Comparison of ENCODE assay signal across 16 cellular contexts in the genomic region with DNA sequence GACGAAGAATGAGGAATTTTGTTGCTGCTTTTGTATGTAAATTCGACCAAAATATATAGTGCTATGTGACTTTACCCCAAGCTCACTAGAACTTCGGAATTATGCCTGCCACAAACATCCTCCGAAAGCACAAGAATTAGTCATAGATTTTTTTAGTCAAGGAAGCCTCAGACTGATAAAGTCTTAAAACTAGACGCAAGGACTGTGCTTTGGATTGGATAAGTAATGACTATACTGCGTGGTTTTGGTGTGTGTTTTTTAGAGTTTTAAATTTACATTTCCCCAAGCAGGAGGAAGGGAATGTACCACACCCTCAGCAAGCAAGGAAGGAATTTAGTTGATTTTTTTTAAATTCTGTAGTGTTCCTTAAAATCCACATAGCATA. TPM values are rescaled to one million over a fixed set of nuclear protein-coding genes. Genes with fewer than 3 reads are reported as not detected.
A peak's percentile ranks its signal among the peaks of the same experiment; 100 is the strongest.
DNase-seq lines count a peak whose midpoint lies in the region; FAIRE-seq and TF ChIP-seq lines count a peak whose summit lies in the region.
"Had no signal": no experiment of that assay in that cellular context is flagged by ENCODE, and none has a peak within 500 bp of the region (broad histone marks: within the 10 kb centered on the region; RNA-seq: fewer than 3 reads in every experiment).

No MANE protein-coding gene starts in this region.

- H3K9ac ChIP-seq in keratinocyte (ENCODE audit: control insufficient read depth, extremely low read depth, insufficient read depth, low read length), result peak overlapping the region; percentile 33

- H4K20me1 ChIP-seq in keratinocyte (ENCODE audit: control insufficient read depth, extremely low read depth, insufficient read depth, low read length), result no peaks in the 10 kb centered on the region

- intact Hi-C loops in transverse colon (cut with DNase I; ENCODE audit: low total_unique reads), result no loop called here

- H3K4me3 ChIP-seq in bronchial epithelial cell (ENCODE audit: low read depth, low read length) (no peak overlapping the region), keratinocyte (ENCODE audit: control insufficient read depth in 2 of 3, extremely low read depth in 1 of 3, insufficient read depth in 2 of 3, low read depth in 1 of 3, low read length in 3 of 3) (peak overlapping the region in 2 of 3 experiments; percentile 52 to 60), transverse colon (no peak overlapping the region)

- TF ChIP-seq CTCF in bronchial epithelial cell (IDR thresholded peaks at IDR 0.05; ENCODE audit: insufficient read depth, low read length, severe bottlenecking) (no peak), keratinocyte (optimal IDR thresholded peaks at IDR 0.05 in 1 of 3, IDR thresholded peaks at IDR 0.05 in 1 of 3, conservative IDR thresholded peaks at IDR 0.05 in 1 of 3; ENCODE audit: extremely low read depth in 1 of 3, insufficient read depth in 2 of 3, low read length in 3 of 3) (no peak), transverse colon (IDR thresholded peaks at IDR 0.05) (no peak)

- DNase-seq in LHCN-M2 (ENCODE audit: low read depth) (peak; percentile 45), bronchial epithelial cell (ENCODE audit: low read depth) (peak; percentile 71), keratinocyte (ENCODE audit: low read depth, low spot score) (no peak), transverse colon (no peak), NCI-H1930 (lab: John Stamatoyannopoulos, UW) (no peak), KBM-7 (no peak), NCI-H1092 (lab: John Stamatoyannopoulos, UW) (no peak)
- DNase-seq: activated effector memory CD4-positive, alpha-beta T cell treated with Interleukin-2 at 50 U/mL for 16 hours; H9; islet precursor cell; MV-4-11; NCI-H345; OCI-M1; stimulated activated CD4-positive, alpha-beta T cell treated with anti-CD3 and anti-CD28 coated beads, Interleukin-4, amount 100 ng/mL, for 4 hours; stimulated activated naive CD4-positive, alpha-beta T cell; T-helper 17 cell had no signal

- H3K4me1 ChIP-seq in keratinocyte (ENCODE audit: control insufficient read depth, extremely low read depth, insufficient read depth, low read length) (peaks cover 63% of the 10 kb centered on the region), transverse colon (peaks cover 0 to 38% (median 17%) of the 10 kb centered on the region in 4 donors)

- WGBS in transverse colon (ENCODE audit: low coverage in 1 of 2), 2 donors, result 61 to 65% methylated on average over 6 of the region's 6 CpGs

- H3K79me2 ChIP-seq in keratinocyte (ENCODE audit: control insufficient read depth, insufficient read depth, low read length), result peaks cover 53% of the 10 kb centered on the region

- dilution Hi-C loops in keratinocyte (cut with MboI; ENCODE audit: extremely low pct_ligation_motif_present, low sequenced_read_pairs), result no loop called here

- TF ChIP-seq POLR2A in transverse colon (IDR thresholded peaks at IDR 0.05), result no peak

- peak overlapping the region; percentile 74 for H3K27ac ChIP-seq in keratinocyte (ENCODE audit: control insufficient read depth, insufficient read depth, low read length)
- peak overlapping the region in 3 of 4 donors; percentile 49 to 53 (median 53) for H3K27ac ChIP-seq in transverse colon

- in situ Hi-C loops in transverse colon (cut with MboI; ENCODE audit: low pct_ligation_motif_present in 1 of 4, low pct_unique_long_range_greater_than_20kb in 1 of 4, low sequenced_read_pairs in 3 of 4), result no loop called here
- in situ Hi-C loops in KBM-7 (cut with MboI; ENCODE audit: low pct_unique_long_range_greater_than_20kb, low sequenced_read_pairs), result no loop called here

- H3K36me3 ChIP-seq in bronchial epithelial cell (ENCODE audit: control insufficient read depth, insufficient read depth, low read length) (no peaks in the 10 kb centered on the region), keratinocyte (ENCODE audit: control insufficient read depth in 2 of 2, extremely low read depth in 1 of 2, insufficient read depth in 2 of 2, low read length in 2 of 2) (peaks cover 0 to 2% of the 10 kb centered on the region in 2 experiments), transverse colon (no peaks in the 10 kb centered on the region)

- no peaks in the 10 kb centered on the region for H3K27me3 ChIP-seq in bronchial epithelial cell (ENCODE audit: control insufficient read depth, insufficient read depth, low read length)
- no peaks in the 10 kb centered on the region for H3K27me3 ChIP-seq in keratinocyte (ENCODE audit: control insufficient read depth, extremely low read depth, insufficient read depth, low read length)
- no peaks in the 10 kb centered on the region for H3K27me3 ChIP-seq in transverse colon

- H3K9me3 ChIP-seq in keratinocyte (ENCODE audit: control insufficient read depth, low read depth, low read length), result no peaks in the 10 kb centered on the region
- H3K9me3 ChIP-seq in transverse colon, result no peaks in the 10 kb centered on the region

- H2AFZ ChIP-seq in keratinocyte (ENCODE audit: control insufficient read depth, low read length), result no peak overlapping the region

- FAIRE-seq in bronchial epithelial cell (lab: Jason Lieb, UNC), result no peak
- peak; percentile 74 for FAIRE-seq in keratinocyte (lab: Jason Lieb, UNC)

- peak overlapping the region; percentile 92 for H3K4me2 ChIP-seq in keratinocyte (ENCODE audit: control insufficient read depth, extremely low read depth, insufficient read depth, low read depth, low read length)

- TF ChIP-seq EP300 in transverse colon (IDR thresholded peaks at IDR 0.05; ENCODE audit: low read depth), result no peak

- no peaks in the 10 kb centered on the region for H3K9me1 ChIP-seq in keratinocyte (ENCODE audit: control insufficient read depth, extremely low read depth, insufficient read depth, low read length)

RNA-seq across cellular contexts. Expression of a gene that starts 10.4 kb away (rescaled TPM):
- total RNA-seq in LHCN-M2 (2014; rRNA removed) (49.8 and 57.5 TPM in 2 replicates), bronchial epithelial cell (34.1 and 39.8 TPM in 2 replicates), transverse colon (100 to 1,000 TPM in 2 of 4 donors, 10 to 100 TPM in 2; 69.9 to 117 (median 98.7) TPM)
- 54.1 TPM for polyA plus RNA-seq in LHCN-M2 (2012)
- 59.5 to 92.4 TPM (median 73.7 TPM) in 3 replicates for polyA plus RNA-seq in keratinocyte
- polyA plus RNA-seq in keratinocyte (2011; ENCODE audit: low read depth), result 14.1 TPM
- 33.4 and 56.9 TPM in 2 replicates for polyA plus RNA-seq in keratinocyte (2011; cell fraction: cytosol; rRNA removed)
- polyA plus RNA-seq in keratinocyte (2011; cell fraction: nucleus; rRNA removed), result 101 and 111 TPM in 2 replicates
- polyA plus RNA-seq in keratinocyte (2012; ENCODE audit: low replicate concordance), result 34.8 and 57.5 TPM in 2 replicates
- polyA minus RNA-seq in keratinocyte, result 60.5 to 166 TPM (median 119 TPM) in 3 replicates
- 33.4 TPM for polyA minus RNA-seq in keratinocyte (2011; cell fraction: cytosol; rRNA and poly(A)+ RNA removed)
- 85.2 and 147 TPM in 2 replicates for polyA minus RNA-seq in keratinocyte (2011; cell fraction: nucleus; rRNA and poly(A)+ RNA removed)

Comparison
In these comparisons a context has a peak if more than half of its experiments do, and no peak if none do; other contexts are left out.
1. DNase-seq: peak in LHCN-M2 (single experiment) and bronchial epithelial cell (single experiment); none in keratinocyte (single experiment), transverse colon (single experiment), NCI-H1930 (0 of 2), KBM-7 (single experiment) and NCI-H1092 (single experiment).
2. H3K4me3 ChIP-seq: peak in keratinocyte (2 of 3); none in bronchial epithelial cell (single experiment) and transverse colon (0 of 4).